Comparison of ENCODE assay signal across 29 cellular contexts in genomic region chr6:168943231-168943905, GRCh38.
"Had no signal": no experiment of that assay in that cellular context is flagged by ENCODE, and none has a peak within 500 bp of the region (broad histone marks: within the 10 kb centered on the region; RNA-seq: fewer than 3 reads in every experiment).

No MANE protein-coding gene starts in this region.

- H3K4me3 ChIP-seq: ascending aorta, Peyer's patch, SK-N-MC had no signal

- H3K27me3 ChIP-seq: ascending aorta, Peyer's patch had no signal

- H3K36me3 ChIP-seq: ascending aorta, Peyer's patch had no signal

- DNase-seq: activated CD4-positive, alpha-beta memory T cell treated with anti-CD3 and anti-CD28 coated beads for 36 hours; activated CD4-positive, alpha-beta T cell treated with anti-CD3 and anti-CD28 coated beads for 4 hours; activated CD4-positive, alpha-beta T cell treated with anti-CD3 and anti-CD28 coated beads, Interleukin-2, amount 50 U/mL, for 1 hour; activated CD4-positive, CD25-positive, alpha-beta regulatory T cell treated with anti-CD3 and anti-CD28 coated beads, Interleukin-2, amount 50 U/mL, for 72 hours; activated CD8-positive, alpha-beta memory T cell treated with anti-CD3 and anti-CD28 coated beads, Interleukin-2, amount 50 U/mL, for 4 hours; activated effector memory CD4-positive, alpha-beta T cell treated with anti-CD3 and anti-CD28 coated beads, Interleukin-2, amount 50 U/mL, for 16 hours; activated naive CD4-positive, alpha-beta T cell; activated naive CD4-positive, alpha-beta T cell treated with anti-CD3 and anti-CD28 coated beads, Interleukin-2, amount 50 U/mL, for 16 hours; activated naive CD8-positive, alpha-beta T cell treated with anti-CD3 and anti-CD28 coated beads for 36 hours; activated T-cell treated with anti-CD3 and anti-CD28 coated beads, Interleukin-2, amount 50 U/mL, for 48 hours; amniotic stem cell; caudate nucleus; cerebellar nuclear complex; Karpas-422; KBM-7; NCI-H1436 treated with DMSO at 0.1 percent for 48 hours; NCI-H1694 treated with DMSO at 0.1 percent for 48 hours; NCI-H2029; NCI-H2107; NCI-H2171; NCI-H510A; NCI-H526; NCI-H748 treated with DMSO at 0.1 percent for 48 hours; PC-3; Peyer's patch; RPMI8226 had no signal

- ATAC-seq: PC-3, WTC11 had no signal

- H3K4me1 ChIP-seq: ascending aorta, Peyer's patch had no signal

- H3K27ac ChIP-seq: ascending aorta, Peyer's patch, SK-N-MC had no signal

- H3K9me3 ChIP-seq: ascending aorta, Peyer's patch had no signal
